Comparison of ENCODE assay signal across 1 cellular context in genomic region chr12:107759410-107759809, GRCh38.
TF ChIP-seq lines count a peak whose summit lies in the region.

No MANE protein-coding gene starts in this region.

TF ChIP-seq in H1, 55 proteins besides CTCF, POLR2A, EP300 and RAD21 (continued from another document):
- no peak for TF ChIP-seq TCF12 (IDR thresholded peaks at IDR 0.05; ENCODE audit: low read depth, low read length)
